Comparison of ENCODE assay signal across 15 cellular contexts in genomic region chr15:37204698-37205097, GRCh38.
DNase-seq lines count a peak whose midpoint lies in the region; ATAC-seq and TF ChIP-seq lines count a peak whose summit lies in the region.
"Had no signal": no experiment of that assay in that cellular context is flagged by ENCODE, and none has a peak within 500 bp of the region (broad histone marks: within the 10 kb centered on the region; RNA-seq: fewer than 3 reads in every experiment).

No MANE protein-coding gene starts in this region.

- no TSS peak for BruUV-seq in A673 (replicated peaks; lab: Mats Ljungman, UMichigan)

- H3K4me1 Mint-ChIP-seq in GM23338: no peaks in the 10 kb centered on the region

- DNase-seq in A673 (ENCODE audit: low spot score) (peak; percentile 2), GM23338 (ENCODE audit: low spot score) (peak; percentile 13), RWPE2 (ENCODE audit: low spot score) (no peak), globus pallidus (ENCODE audit: low spot score) (peak; percentile 5), body of pancreas (no peak)
- DNase-seq: activated CD8-positive, alpha-beta T cell treated with anti-CD3 and anti-CD28 coated beads, Interleukin-2, amount 10 ng/mL, durations not matched to agents 7 days and 5 days; activated effector memory CD4-positive, alpha-beta T cell treated with Interleukin-2 at 50 U/mL for 16 hours; foreskin fibroblast; NCI-H1092 treated with DMSO at 0.1 percent for 48 hours; stimulated activated CD4-positive, alpha-beta T cell treated with anti-CD3 and anti-CD28 coated beads, Interleukin-15, amount 100 ng/mL, for 24 hours; testis had no signal

- no peak overlapping the region for H3K4me2 ChIP-seq in GM23338

- H3K27ac Mint-ChIP-seq in GM23338: no peak overlapping the region
- H3K27ac Mint-ChIP-seq: activated CD8-positive, alpha-beta T cell treated with anti-CD3 and anti-CD28 coated beads, Interleukin-2, amount 10 ng/mL, durations not matched to agents 7 days and 5 days had no signal

- H3K4me3 ChIP-seq in A673 (ENCODE audit: low read depth, low read length, poor library complexity, severe bottlenecking) (no peak overlapping the region), GM23338 (no peak overlapping the region), RWPE2 (ENCODE audit: severe bottlenecking) (no peak overlapping the region), body of pancreas (no peak overlapping the region)
- H3K4me3 ChIP-seq: testis had no signal

- no peaks in the 10 kb centered on the region for H3K27me3 ChIP-seq in A673 (replicated peaks; ENCODE audit: insufficient read depth, low read depth, low read length, poor library complexity)
- H3K27me3 ChIP-seq in GM23338 (ENCODE audit: insufficient read depth): no peaks in the 10 kb centered on the region
- peaks cover 13% of the 10 kb centered on the region for H3K27me3 ChIP-seq in RWPE2 (ENCODE audit: insufficient read depth, poor library complexity, severe bottlenecking)
- H3K27me3 ChIP-seq in body of pancreas: no peaks in the 10 kb centered on the region
- H3K27me3 ChIP-seq: testis had no signal

- WGBS in body of pancreas, 2 donors: 54 to 60% methylated on average over 1 of the region's 1 CpG

- no peak for TF ChIP-seq POLR2A in body of pancreas (IDR thresholded peaks at IDR 0.05)

- no peaks in the 10 kb centered on the region for H3K36me3 ChIP-seq in A673 (ENCODE audit: insufficient read depth, low read length, poor library complexity, severe bottlenecking)
- H3K36me3 ChIP-seq in GM23338 (ENCODE audit: insufficient read depth): no peaks in the 10 kb centered on the region
- H3K36me3 ChIP-seq in RWPE2 (ENCODE audit: low read depth): no peaks in the 10 kb centered on the region
- H3K36me3 ChIP-seq in body of pancreas (replicated peaks in 1 of 2; ENCODE audit: insufficient read depth in 1 of 2, low read depth in 2 of 2): no peaks in the 10 kb centered on the region

- peak; percentile 35; the same call in 1 of the 2 replicates for TF ChIP-seq CTCF in A673 (conservative IDR thresholded peaks at IDR 0.05; ENCODE audit: low read depth, low read length)
- TF ChIP-seq CTCF in GM23338 (conservative IDR thresholded peaks at IDR 0.05; ENCODE audit: low read depth in 2 of 2): peak in 1 of 2 experiments; percentile 10; a peak in 1 of 4 replicates
- peak; percentile 33 for TF ChIP-seq CTCF in RWPE2 (IDR thresholded peaks at IDR 0.05; ENCODE audit: poor library complexity, severe bottlenecking)
- TF ChIP-seq CTCF in body of pancreas (IDR thresholded peaks at IDR 0.05): peak in 1 of 7 experiments; percentile 10

- no peaks in the 10 kb centered on the region for H3K9me2 ChIP-seq in GM23338 (ENCODE audit: insufficient read depth)

- H3K9me3 Mint-ChIP-seq in GM23338: no peaks in the 10 kb centered on the region

- H3K27me3 Mint-ChIP-seq in GM23338 (ENCODE audit: insufficient read depth, low read depth, poor library complexity): no peaks in the 10 kb centered on the region

- no peak overlapping the region for H2AFZ ChIP-seq in GM23338

- no peaks in the 10 kb centered on the region for H4K20me1 ChIP-seq in GM23338 (replicated peaks; ENCODE audit: insufficient read depth)

- no peaks in the 10 kb centered on the region for H3K9me3 ChIP-seq in A673 (ENCODE audit: low read depth, low read length, poor library complexity, severe bottlenecking)
- H3K9me3 ChIP-seq in RWPE2 (ENCODE audit: severe bottlenecking): no peaks in the 10 kb centered on the region
- no peaks in the 10 kb centered on the region for H3K9me3 ChIP-seq in body of pancreas
- H3K9me3 ChIP-seq: testis had no signal

- CTCF ChIA-PET in A673 (lab: Charles Lee): no interaction called here

- H3K4me3 Mint-ChIP-seq in GM23338: no peak overlapping the region
- H3K4me3 Mint-ChIP-seq: activated CD8-positive, alpha-beta T cell treated with anti-CD3 and anti-CD28 coated beads, Interleukin-2, amount 10 ng/mL, durations not matched to agents 7 days and 5 days had no signal

- H3K27ac ChIP-seq in A673 (ENCODE audit: low read depth, low read length, poor library complexity, severe bottlenecking) (no peak overlapping the region), GM23338 (ENCODE audit: low read depth) (no peak overlapping the region), RWPE2 (ENCODE audit: poor library complexity, severe bottlenecking) (no peak overlapping the region), body of pancreas (no peak overlapping the region)
- H3K27ac ChIP-seq: RWPE1, testis had no signal

- H3K36me3 Mint-ChIP-seq in GM23338 (ENCODE audit: low read depth): no peaks in the 10 kb centered on the region

- no peaks in the 10 kb centered on the region for H3K79me2 ChIP-seq in GM23338 (replicated peaks; ENCODE audit: insufficient read depth)

- H3K4me1 ChIP-seq in A673 (ENCODE audit: insufficient read depth, low read length, poor library complexity, severe bottlenecking): no peaks in the 10 kb centered on the region
- H3K4me1 ChIP-seq in GM23338 (ENCODE audit: insufficient read depth): no peaks in the 10 kb centered on the region
- H3K4me1 ChIP-seq in RWPE2 (ENCODE audit: insufficient read depth, poor library complexity, severe bottlenecking): no peaks in the 10 kb centered on the region
- no peaks in the 10 kb centered on the region for H3K4me1 ChIP-seq in body of pancreas
- H3K4me1 ChIP-seq: testis had no signal

- POLR2A ChIA-PET in A673 (lab: Charles Lee; ENCODE audit: low non-redundant PET): no interaction called here

- intact Hi-C loops in A673 (cut with micrococcal nuclease; ENCODE audit: unreplicated experiment) (no loop called here), body of pancreas (cut with DNase I) (no loop called here)

- no peaks in the 10 kb centered on the region for H3F3A ChIP-seq in GM23338 (replicated peaks; ENCODE audit: low read depth)

- no peak for ATAC-seq in GM23338
- no peak for ATAC-seq in RWPE2 (ENCODE audit: low read depth)
- ATAC-seq in GM21825 (IDR thresholded peaks at IDR 0.05; ENCODE audit: unreplicated experiment): no peak
- ATAC-seq in GM21515 (IDR thresholded peaks at IDR 0.05; ENCODE audit: unreplicated experiment): no peak
- ATAC-seq in body of pancreas: no peak
- ATAC-seq in HG03457 (IDR thresholded peaks at IDR 0.05; ENCODE audit: unreplicated experiment): no peak
- ATAC-seq: activated CD8-positive, alpha-beta T cell treated with anti-CD3 and anti-CD28 coated beads, Interleukin-2, amount 10 ng/mL, durations not matched to agents 7 days and 5 days had no signal

TF ChIP-seq in GM23338, 12 proteins besides CTCF, POLR2A, EP300 and RAD21 (continues in another document):
- no peak for TF ChIP-seq POLR2AphosphoS5 (IDR thresholded peaks at IDR 0.05; ENCODE audit: low read depth)
- TF ChIP-seq, protein P1, sequence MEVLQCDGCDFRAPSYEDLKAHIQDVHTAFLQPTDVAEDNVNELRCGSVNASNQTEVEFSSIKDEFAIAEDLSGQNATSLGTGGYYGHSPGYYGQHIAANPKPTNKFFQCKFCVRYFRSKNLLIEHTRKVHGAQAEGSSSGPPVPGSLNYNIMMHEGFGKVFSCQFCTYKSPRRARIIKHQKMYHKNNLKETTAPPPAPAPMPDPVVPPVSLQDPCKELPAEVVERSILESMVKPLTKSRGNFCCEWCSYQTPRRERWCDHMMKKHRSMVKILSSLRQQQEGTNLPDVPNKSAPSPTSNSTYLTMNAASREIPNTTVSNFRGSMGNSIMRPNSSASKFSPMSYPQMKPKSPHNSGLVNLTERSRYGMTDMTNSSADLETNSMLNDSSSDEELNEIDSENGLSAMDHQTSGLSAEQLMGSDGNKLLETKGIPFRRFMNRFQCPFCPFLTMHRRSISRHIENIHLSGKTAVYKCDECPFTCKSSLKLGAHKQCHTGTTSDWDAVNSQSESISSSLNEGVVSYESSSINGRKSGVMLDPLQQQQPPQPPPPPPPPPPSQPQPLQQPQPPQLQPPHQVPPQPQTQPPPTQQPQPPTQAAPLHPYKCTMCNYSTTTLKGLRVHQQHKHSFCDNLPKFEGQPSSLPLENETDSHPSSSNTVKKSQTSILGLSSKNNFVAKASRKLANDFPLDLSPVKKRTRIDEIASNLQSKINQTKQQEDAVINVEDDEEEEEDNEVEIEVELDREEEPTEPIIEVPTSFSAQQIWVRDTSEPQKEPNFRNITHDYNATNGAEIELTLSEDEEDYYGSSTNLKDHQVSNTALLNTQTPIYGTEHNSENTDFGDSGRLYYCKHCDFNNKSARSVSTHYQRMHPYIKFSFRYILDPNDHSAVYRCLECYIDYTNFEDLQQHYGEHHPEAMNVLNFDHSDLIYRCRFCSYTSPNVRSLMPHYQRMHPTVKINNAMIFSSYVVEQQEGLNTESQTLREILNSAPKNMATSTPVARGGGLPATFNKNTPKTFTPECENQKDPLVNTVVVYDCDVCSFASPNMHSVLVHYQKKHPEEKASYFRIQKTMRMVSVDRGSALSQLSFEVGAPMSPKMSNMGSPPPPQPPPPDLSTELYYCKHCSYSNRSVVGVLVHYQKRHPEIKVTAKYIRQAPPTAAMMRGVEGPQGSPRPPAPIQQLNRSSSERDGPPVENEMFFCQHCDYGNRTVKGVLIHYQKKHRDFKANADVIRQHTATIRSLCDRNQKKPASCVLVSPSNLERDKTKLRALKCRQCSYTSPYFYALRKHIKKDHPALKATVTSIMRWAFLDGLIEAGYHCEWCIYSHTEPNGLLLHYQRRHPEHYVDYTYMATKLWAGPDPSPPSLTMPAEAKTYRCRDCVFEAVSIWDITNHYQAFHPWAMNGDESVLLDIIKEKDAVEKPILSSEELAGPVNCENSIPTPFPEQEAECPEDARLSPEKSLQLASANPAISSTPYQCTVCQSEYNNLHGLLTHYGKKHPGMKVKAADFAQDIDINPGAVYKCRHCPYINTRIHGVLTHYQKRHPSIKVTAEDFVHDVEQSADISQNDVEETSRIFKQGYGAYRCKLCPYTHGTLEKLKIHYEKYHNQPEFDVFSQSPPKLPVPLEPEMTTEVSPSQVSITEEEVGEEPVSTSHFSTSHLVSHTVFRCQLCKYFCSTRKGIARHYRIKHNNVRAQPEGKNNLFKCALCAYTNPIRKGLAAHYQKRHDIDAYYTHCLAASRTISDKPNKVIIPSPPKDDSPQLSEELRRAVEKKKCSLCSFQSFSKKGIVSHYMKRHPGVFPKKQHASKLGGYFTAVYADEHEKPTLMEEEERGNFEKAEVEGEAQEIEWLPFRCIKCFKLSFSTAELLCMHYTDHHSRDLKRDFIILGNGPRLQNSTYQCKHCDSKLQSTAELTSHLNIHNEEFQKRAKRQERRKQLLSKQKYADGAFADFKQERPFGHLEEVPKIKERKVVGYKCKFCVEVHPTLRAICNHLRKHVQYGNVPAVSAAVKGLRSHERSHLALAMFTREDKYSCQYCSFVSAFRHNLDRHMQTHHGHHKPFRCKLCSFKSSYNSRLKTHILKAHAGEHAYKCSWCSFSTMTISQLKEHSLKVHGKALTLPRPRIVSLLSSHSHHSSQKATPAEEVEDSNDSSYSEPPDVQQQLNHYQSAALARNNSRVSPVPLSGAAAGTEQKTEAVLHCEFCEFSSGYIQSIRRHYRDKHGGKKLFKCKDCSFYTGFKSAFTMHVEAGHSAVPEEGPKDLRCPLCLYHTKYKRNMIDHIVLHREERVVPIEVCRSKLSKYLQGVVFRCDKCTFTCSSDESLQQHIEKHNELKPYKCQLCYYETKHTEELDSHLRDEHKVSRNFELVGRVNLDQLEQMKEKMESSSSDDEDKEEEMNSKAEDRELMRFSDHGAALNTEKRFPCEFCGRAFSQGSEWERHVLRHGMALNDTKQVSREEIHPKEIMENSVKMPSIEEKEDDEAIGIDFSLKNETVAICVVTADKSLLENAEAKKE (CRISPR knock-in tag; IDR thresholded peaks at IDR 0.05): no peak

Comparison
In these comparisons a context has a peak if more than half of its experiments do, and no peak if none do; other contexts are left out.
1. DNase-seq: peak in A673 (single experiment), GM23338 (single experiment) and globus pallidus (single experiment); none in RWPE2 (single experiment) and body of pancreas (0 of 4).